In genomic region chr4:2882341-2882740, GRCh38 we compare ENCODE assay signal across 15 cellular contexts. TPM values are rescaled to one million over a fixed set of nuclear protein-coding genes. Genes with fewer than 3 reads are reported as not detected.
A peak's percentile ranks its signal among the peaks of the same experiment; 100 is the strongest.
DNase-seq lines count a peak whose midpoint lies in the region; ATAC-seq and TF ChIP-seq lines count a peak whose summit lies in the region.
"Had no signal": no experiment of that assay in that cellular context is flagged by ENCODE, and none has a peak within 500 bp of the region (broad histone marks: within the 10 kb centered on the region; RNA-seq: fewer than 3 reads in every experiment).

No MANE protein-coding gene starts in this region.

- H3K9me3 ChIP-seq in left ventricle myocardium inferior (replicated peaks) (no peaks in the 10 kb centered on the region), adipocyte (ENCODE audit: control insufficient read depth, low read length) (no peaks in the 10 kb centered on the region)

- peaks cover 63% of the 10 kb centered on the region for H3K4me1 ChIP-seq in left ventricle myocardium inferior
- peaks cover 5% of the 10 kb centered on the region for H3K4me1 ChIP-seq in adipocyte (ENCODE audit: control insufficient read depth, insufficient read depth, low read length)

- H3K36me3 ChIP-seq in left ventricle myocardium inferior = peaks cover 87% of the 10 kb centered on the region
- H3K36me3 ChIP-seq in adipocyte (ENCODE audit: control insufficient read depth, insufficient read depth, low read length, severe bottlenecking) = peaks cover 72% of the 10 kb centered on the region

- H3K4me3 ChIP-seq in left ventricle myocardium inferior (no peak overlapping the region), adipocyte (ENCODE audit: low read length) (no peak overlapping the region), dorsolateral prefrontal cortex (peak overlapping the region in 1 of 59 donors; percentile 2)

- DNase-seq in left ventricle myocardium inferior = no peak
- no peak for DNase-seq in Right ventricle myocardium inferior (ENCODE audit: missing footprints)
- peak; percentile 43 for DNase-seq in adipocyte (ENCODE audit: low read depth)
- DNase-seq in dorsolateral prefrontal cortex = no peak
- no peak for DNase-seq in effector CD8-positive, alpha-beta T cell (lab: John Stamatoyannopoulos, UW)
- DNase-seq in NOMO-1 treated with DMSO at 0.1 percent for 48 hours (lab: John Stamatoyannopoulos, UW; ENCODE audit: unreplicated experiment) = no peak
- DNase-seq: 8988T; CD8-positive, alpha-beta T cell; NCI-H187 treated with DMSO at 0.1 percent for 48 hours; NCI-H2171 treated with DMSO at 0.1 percent for 48 hours; NCI-H446 treated with DMSO at 0.1 percent for 48 hours; NCI-H774 had no signal

- TF ChIP-seq CTCF in left ventricle myocardium inferior (IDR thresholded peaks at IDR 0.05; ENCODE audit: borderline replicate concordance) = no peak
- no peak for TF ChIP-seq CTCF in dorsolateral prefrontal cortex (IDR thresholded peaks at IDR 0.05 in 54 of 56, conservative IDR thresholded peaks at IDR 0.05 in 2 of 56; ENCODE audit: low read depth in 1 of 56, partially characterized antibody in 56 of 56)

- intact Hi-C loops in left ventricle myocardium inferior (cut with micrococcal nuclease) = no loop called here
- intact Hi-C loops in Right ventricle myocardium inferior (cut with DNase I) = no loop called here
- intact Hi-C loops in dorsolateral prefrontal cortex (cut with DNase I) = no loop called here

- H3K27me3 ChIP-seq in left ventricle myocardium inferior (ENCODE audit: low read depth) = no peaks in the 10 kb centered on the region
- H3K27me3 ChIP-seq in adipocyte (replicated peaks; ENCODE audit: control insufficient read depth, insufficient read depth, low read length) = no peaks in the 10 kb centered on the region
- no peaks in the 10 kb centered on the region for H3K27me3 ChIP-seq in dorsolateral prefrontal cortex

- ATAC-seq in Right ventricle myocardium inferior (no peak), HG02588 (IDR thresholded peaks at IDR 0.05; ENCODE audit: unreplicated experiment) (no peak), HG03108 (IDR thresholded peaks at IDR 0.05; ENCODE audit: unreplicated experiment) (no peak)
- ATAC-seq: CD8-positive, alpha-beta T cell; Panc1 had no signal

- H3K27ac ChIP-seq in left ventricle myocardium inferior (replicated peaks) (peak overlapping the region; percentile 44), dorsolateral prefrontal cortex (peak overlapping the region in 54 of 59 donors; percentile 0 to 93 (median 53))

- H3K9ac ChIP-seq in adipocyte (ENCODE audit: low read length) = no peak overlapping the region

RNA-seq across cellular contexts. Expression of gene ADD1, which starts 38.7 kb away (rescaled TPM):
- total RNA-seq in left ventricle myocardium inferior (212 TPM), Right ventricle myocardium inferior (231 TPM), dorsolateral prefrontal cortex (100 to 1,000 TPM; 448 to 781 (median 536) TPM)
